ENCODE assay signal across 7 cellular contexts in the genomic region with DNA sequence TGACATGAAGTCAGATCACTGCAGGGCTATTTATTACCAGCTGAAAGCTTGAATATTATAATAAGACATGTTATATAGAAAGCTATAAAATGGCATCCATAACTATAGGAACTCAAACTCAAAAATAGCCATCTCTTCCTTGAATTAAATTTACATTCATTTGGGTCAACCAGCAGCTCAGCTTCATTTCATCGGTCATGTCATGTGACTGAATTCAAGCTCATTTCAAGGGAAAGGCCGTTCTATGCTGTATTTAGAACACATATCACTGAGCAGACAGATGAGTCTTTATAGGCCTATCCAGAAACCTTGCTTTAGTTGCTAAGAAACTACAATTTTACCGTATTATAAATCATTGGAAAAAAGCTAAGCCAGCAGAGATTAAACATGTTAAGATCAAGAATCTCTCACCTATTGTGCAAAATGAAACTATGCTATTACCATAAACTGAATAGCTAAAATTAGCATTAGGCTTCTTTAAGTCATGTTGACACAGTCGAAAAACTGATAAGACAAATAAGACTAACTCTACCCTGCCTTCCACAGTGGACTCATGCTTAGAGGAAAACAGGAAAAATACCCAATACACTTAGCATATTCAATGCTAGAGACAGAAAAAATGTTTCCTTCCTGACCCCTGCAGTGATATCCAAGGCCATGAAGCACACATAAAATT. TPM values are rescaled to one million over a fixed set of nuclear protein-coding genes. Genes with fewer than 3 reads are reported as not detected.
A peak's percentile ranks its signal among the peaks of the same experiment; 100 is the strongest.
DNase-seq lines count a peak whose midpoint lies in the region; ATAC-seq and TF ChIP-seq lines count a peak whose summit lies in the region.

No MANE protein-coding gene starts in this region.

- 28% methylated on average over 4 of the region's 4 CpGs for WGBS in smooth muscle cell (ENCODE audit: low lambda C conversion rate)

- H2AFZ ChIP-seq in smooth muscle cell (ENCODE audit: low read depth) = no peak overlapping the region

- H3K9ac ChIP-seq in smooth muscle cell (ENCODE audit: low read depth) = peak overlapping the region; percentile 96

- no peak for DNase-seq in HFF-Myc (ENCODE audit: extremely low read depth, low read depth)
- DNase-seq in globus pallidus (ENCODE audit: low spot score) = peak; percentile 29
- no peak for DNase-seq in smooth muscle cell (lab: John Stamatoyannopoulos, UW; ENCODE audit: unreplicated experiment)
- no peak for DNase-seq in DMS 273 treated with DMSO at 0.1 percent for 48 hours (lab: John Stamatoyannopoulos, UW)
- DNase-seq in UCSD-AML1 (lab: John Stamatoyannopoulos, UW; ENCODE audit: unreplicated experiment) = no peak

- peak overlapping the region; percentile 99 for H3K27ac ChIP-seq in smooth muscle cell (ENCODE audit: low read depth)

- H3K79me2 ChIP-seq in smooth muscle cell (ENCODE audit: low read depth) = peaks cover 70% of the 10 kb centered on the region

- H3K4me1 ChIP-seq in smooth muscle cell (ENCODE audit: low read depth) = peaks cover 51% of the 10 kb centered on the region

- H3F3A ChIP-seq in smooth muscle cell (ENCODE audit: low read depth) = peaks cover 7% of the 10 kb centered on the region

- no peaks in the 10 kb centered on the region for H3K36me3 ChIP-seq in smooth muscle cell (ENCODE audit: low read depth)

- ATAC-seq in GM21786 (IDR thresholded peaks at IDR 0.05; ENCODE audit: unreplicated experiment) = no peak

- peaks cover 66% of the 10 kb centered on the region for H4K20me1 ChIP-seq in smooth muscle cell (ENCODE audit: low read depth)

- TF ChIP-seq CTCF in HFF-Myc (IDR thresholded peaks at IDR 0.05; ENCODE audit: low read depth, low read length, missing control alignments) = no peak
- TF ChIP-seq CTCF in WI38 (IDR thresholded peaks at IDR 0.05; ENCODE audit: low read depth, low read length) = no peak
- TF ChIP-seq CTCF in smooth muscle cell (IDR thresholded peaks at IDR 0.05; ENCODE audit: borderline replicate concordance, insufficient read depth, poor library complexity, severe bottlenecking) = no peak

- H3K4me3 ChIP-seq in HFF-Myc (replicated peaks; ENCODE audit: low read depth, low read length) (peak overlapping the region; percentile 87), WI38 (ENCODE audit: low read depth, low read length) (peak overlapping the region; percentile 94), smooth muscle cell (peak overlapping the region; percentile 81)

- H3K9me3 ChIP-seq in smooth muscle cell (replicated peaks; ENCODE audit: low read depth) = no peaks in the 10 kb centered on the region

- H3K4me2 ChIP-seq in smooth muscle cell = peak overlapping the region; percentile 91

- no peaks in the 10 kb centered on the region for H3K27me3 ChIP-seq in smooth muscle cell (ENCODE audit: low read depth)

RNA-seq across cellular contexts. Expression of gene NPTN, which starts 2.3 kb away (rescaled TPM):
- 189 and 215 TPM in 2 replicates for total RNA-seq in smooth muscle cell
- 153 TPM in 2 replicates for polyA plus RNA-seq in smooth muscle cell

RNA-seq across cellular contexts. Expression of gene CD276, which starts 53.2 kb away (rescaled TPM):
- total RNA-seq in smooth muscle cell = 139 and 144 TPM in 2 replicates
- 257 and 312 TPM in 2 replicates for polyA plus RNA-seq in smooth muscle cell
